Comparison of ENCODE assay signal across 16 cellular contexts in the genomic region with DNA sequence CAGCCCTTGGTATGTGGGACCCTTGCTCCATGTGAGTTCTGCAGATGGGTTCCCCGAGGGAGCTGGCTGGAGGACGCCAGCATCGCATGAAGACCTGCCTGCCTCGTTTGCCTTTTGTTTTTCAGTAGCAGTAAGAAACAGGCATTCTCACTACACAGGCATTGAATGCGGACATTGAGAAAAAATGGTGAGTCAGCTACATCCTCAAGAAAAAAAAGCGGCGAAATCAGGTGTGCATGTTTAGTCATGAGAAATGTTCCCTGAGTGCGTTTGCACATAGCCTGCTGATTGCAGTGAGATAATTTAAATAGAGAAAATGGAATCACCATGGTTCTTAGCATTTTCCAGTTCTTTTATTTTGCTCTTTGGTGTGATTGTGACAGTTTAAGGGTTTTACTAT. TPM values are rescaled to one million over a fixed set of nuclear protein-coding genes. Genes with fewer than 3 reads are reported as not detected.
DNase-seq lines count a peak whose midpoint lies in the region; ATAC-seq and TF ChIP-seq lines count a peak whose summit lies in the region.
"Had no signal": no experiment of that assay in that cellular context is flagged by ENCODE, and none has a peak within 500 bp of the region (broad histone marks: within the 10 kb centered on the region; RNA-seq: fewer than 3 reads in every experiment).

No MANE protein-coding gene starts in this region.

- H3K36me3 ChIP-seq in RWPE2 (ENCODE audit: low read depth) (no peaks in the 10 kb centered on the region), endodermal cell (ENCODE audit: control insufficient read depth, insufficient read depth, low read length) (no peaks in the 10 kb centered on the region), gastrocnemius medialis (no peaks in the 10 kb centered on the region)
- H3K36me3 ChIP-seq: BE2C had no signal

- no peak overlapping the region for H3K27ac Mint-ChIP-seq in endodermal cell
- no peak overlapping the region for H3K27ac Mint-ChIP-seq in activated T-helper 1 cell treated with anti-CD3 and anti-CD28 coated beads, Interleukin-12 subunit alpha, Interleukin-12 subunit beta, Interleukin-2, Interleukin-4 antibody, amounts not matched to agents 30 ng/mL and 10 ng/mL and 1 ng/mL, durations not matched to agents 14 hours and 24 hours and 36 hours
- H3K27ac Mint-ChIP-seq: stimulated activated effector memory CD8-positive, alpha-beta T cell treated with anti-CD3 and anti-CD28 coated beads, Interleukin-12 subunit alpha, Interleukin-12 subunit beta, amount 100 ng/mL, for 72 hours had no signal

- ATAC-seq in RWPE2 (ENCODE audit: low read depth) (peak; percentile 59), gastrocnemius medialis (no peak)
- ATAC-seq: stimulated activated effector memory CD8-positive, alpha-beta T cell treated with anti-CD3 and anti-CD28 coated beads, Interleukin-12 subunit alpha, Interleukin-12 subunit beta, amount 100 ng/mL, for 72 hours had no signal

- no peak for TF ChIP-seq CTCF in RWPE2 (IDR thresholded peaks at IDR 0.05; ENCODE audit: poor library complexity, severe bottlenecking)
- TF ChIP-seq CTCF in endodermal cell (conservative IDR thresholded peaks at IDR 0.05), result no peak
- TF ChIP-seq CTCF in gastrocnemius medialis (IDR thresholded peaks at IDR 0.05 in 4 of 5, conservative IDR thresholded peaks at IDR 0.05 in 1 of 5), result no peak
- no peak for TF ChIP-seq CTCF in GM13976 (IDR thresholded peaks at IDR 0.05; ENCODE audit: borderline replicate concordance, control extremely low read depth, extremely low read depth, insufficient read depth, missing control alignments)

- H3K27me3 ChIP-seq in RWPE2 (ENCODE audit: insufficient read depth, poor library complexity, severe bottlenecking), result no peaks in the 10 kb centered on the region
- H3K27me3 ChIP-seq in endodermal cell (ENCODE audit: control insufficient read depth, insufficient read depth, low read length, poor library complexity, severe bottlenecking), result no peaks in the 10 kb centered on the region
- peaks cover 0 to 3% (median 0%) of the 10 kb centered on the region in 3 donors for H3K27me3 ChIP-seq in gastrocnemius medialis
- H3K27me3 ChIP-seq: BE2C had no signal

- no peak for TF ChIP-seq POLR2A in gastrocnemius medialis (IDR thresholded peaks at IDR 0.05)

- no peak overlapping the region for H3K9ac ChIP-seq in endodermal cell (ENCODE audit: extremely low read depth, low read length, poor library complexity, severe bottlenecking)

- 65 to 90% methylated on average over 5 to 8 of the region's 8 CpGs for WGBS in endodermal cell (ENCODE audit: insufficient coverage in 1 of 2, insufficient read length in 1 of 2), 2 experiments

- H3K4me1 ChIP-seq in RWPE2 (ENCODE audit: insufficient read depth, poor library complexity, severe bottlenecking) (peaks cover 25% of the 10 kb centered on the region), endodermal cell (ENCODE audit: control insufficient read depth, insufficient read depth, low read length) (no peaks in the 10 kb centered on the region), gastrocnemius medialis (no peaks in the 10 kb centered on the region)
- H3K4me1 ChIP-seq: BE2C had no signal

- H3K9me3 ChIP-seq in RWPE2 (ENCODE audit: severe bottlenecking), result no peaks in the 10 kb centered on the region
- no peaks in the 10 kb centered on the region for H3K9me3 ChIP-seq in endodermal cell (ENCODE audit: control insufficient read depth, low read length)
- no peaks in the 10 kb centered on the region for H3K9me3 ChIP-seq in gastrocnemius medialis
- H3K9me3 ChIP-seq: BE2C had no signal

- H3K27me3 Mint-ChIP-seq in endodermal cell (ENCODE audit: insufficient read depth), result no peaks in the 10 kb centered on the region
- peaks cover 7% of the 10 kb centered on the region for H3K27me3 Mint-ChIP-seq in activated T-helper 1 cell treated with anti-CD3 and anti-CD28 coated beads, Interleukin-12 subunit alpha, Interleukin-12 subunit beta, Interleukin-2, Interleukin-4 antibody, amounts not matched to agents 30 ng/mL and 10 ng/mL and 1 ng/mL, durations not matched to agents 14 hours and 24 hours and 36 hours (ENCODE audit: insufficient read depth)

- H3K4me3 Mint-ChIP-seq in endodermal cell, result no peak overlapping the region
- H3K4me3 Mint-ChIP-seq in activated T-helper 1 cell treated with anti-CD3 and anti-CD28 coated beads, Interleukin-12 subunit alpha, Interleukin-12 subunit beta, Interleukin-2, Interleukin-4 antibody, amounts not matched to agents 30 ng/mL and 10 ng/mL and 1 ng/mL, durations not matched to agents 14 hours and 24 hours and 36 hours, result no peak overlapping the region
- H3K4me3 Mint-ChIP-seq: stimulated activated effector memory CD8-positive, alpha-beta T cell treated with anti-CD3 and anti-CD28 coated beads, Interleukin-12 subunit alpha, Interleukin-12 subunit beta, amount 100 ng/mL, for 72 hours had no signal

- peak overlapping the region; percentile 96 for H3K27ac ChIP-seq in RWPE2 (ENCODE audit: poor library complexity, severe bottlenecking)
- peak overlapping the region; percentile 85 for H3K27ac ChIP-seq in endodermal cell (ENCODE audit: low read depth, low read length)
- no peak overlapping the region for H3K27ac ChIP-seq in gastrocnemius medialis

- DNase-seq in HPDE6-E6E7 (ENCODE audit: extremely low spot score), result peak; percentile 53
- no peak for DNase-seq in RWPE2 (ENCODE audit: low spot score)
- no peak for DNase-seq in endodermal cell
- DNase-seq in pons (ENCODE audit: low spot score), result peak; percentile 14
- no peak for DNase-seq in gastrocnemius medialis
- DNase-seq in activated T-helper 1 cell treated with anti-CD3 and anti-CD28 coated beads, Interleukin-12 subunit alpha, Interleukin-12 subunit beta, Interleukin-2, Interleukin-4 antibody, amounts not matched to agents 30 ng/mL and 10 ng/mL and 1 ng/mL, durations not matched to agents 14 hours and 24 hours and 36 hours (ENCODE audit: low spot score), result no peak
- no peak for DNase-seq in GM13976 (ENCODE audit: low spot score)
- no peak for DNase-seq in NCI-H345 treated with DMSO at 0.1 percent for 48 hours (lab: John Stamatoyannopoulos, UW; ENCODE audit: unreplicated experiment)
- DNase-seq: activated CD4-positive, CD25-positive, alpha-beta regulatory T cell; activated CD8-positive, alpha-beta memory T cell treated with anti-CD3 and anti-CD28 coated beads, Interleukin-2, amount 50 U/mL, for 4 hours; BE2C; GDM1; islet precursor cell; NCI-H2081; stimulated activated CD4-positive, alpha-beta T cell treated with anti-CD3 and anti-CD28 coated beads, Interleukin-2, amount 100 ng/mL, for 48 hours had no signal

- peak overlapping the region; percentile 26 for H3K4me3 ChIP-seq in RWPE2 (ENCODE audit: severe bottlenecking)
- H3K4me3 ChIP-seq in endodermal cell (ENCODE audit: low read length), result no peak overlapping the region
- H3K4me3 ChIP-seq in gastrocnemius medialis, result no peak overlapping the region

- peaks cover 45% of the 10 kb centered on the region for H3K9me3 Mint-ChIP-seq in endodermal cell
- H3K9me3 Mint-ChIP-seq in activated T-helper 1 cell treated with anti-CD3 and anti-CD28 coated beads, Interleukin-12 subunit alpha, Interleukin-12 subunit beta, Interleukin-2, Interleukin-4 antibody, amounts not matched to agents 30 ng/mL and 10 ng/mL and 1 ng/mL, durations not matched to agents 14 hours and 24 hours and 36 hours, result no peaks in the 10 kb centered on the region
- H3K9me3 Mint-ChIP-seq: stimulated activated effector memory CD8-positive, alpha-beta T cell treated with anti-CD3 and anti-CD28 coated beads, Interleukin-12 subunit alpha, Interleukin-12 subunit beta, amount 100 ng/mL, for 72 hours had no signal

- H3K36me3 Mint-ChIP-seq in endodermal cell (ENCODE audit: low read depth), result peaks cover 7% of the 10 kb centered on the region
- no peaks in the 10 kb centered on the region for H3K36me3 Mint-ChIP-seq in activated T-helper 1 cell treated with anti-CD3 and anti-CD28 coated beads, Interleukin-12 subunit alpha, Interleukin-12 subunit beta, Interleukin-2, Interleukin-4 antibody, amounts not matched to agents 30 ng/mL and 10 ng/mL and 1 ng/mL, durations not matched to agents 14 hours and 24 hours and 36 hours (ENCODE audit: low read depth)
- H3K36me3 Mint-ChIP-seq: stimulated activated effector memory CD8-positive, alpha-beta T cell treated with anti-CD3 and anti-CD28 coated beads, Interleukin-12 subunit alpha, Interleukin-12 subunit beta, amount 100 ng/mL, for 72 hours had no signal

- peaks cover 3% of the 10 kb centered on the region for H3K4me1 Mint-ChIP-seq in endodermal cell
- H3K4me1 Mint-ChIP-seq in activated T-helper 1 cell treated with anti-CD3 and anti-CD28 coated beads, Interleukin-12 subunit alpha, Interleukin-12 subunit beta, Interleukin-2, Interleukin-4 antibody, amounts not matched to agents 30 ng/mL and 10 ng/mL and 1 ng/mL, durations not matched to agents 14 hours and 24 hours and 36 hours (ENCODE audit: low read depth), result no peaks in the 10 kb centered on the region
- H3K4me1 Mint-ChIP-seq: stimulated activated effector memory CD8-positive, alpha-beta T cell treated with anti-CD3 and anti-CD28 coated beads, Interleukin-12 subunit alpha, Interleukin-12 subunit beta, amount 100 ng/mL, for 72 hours had no signal

- intact Hi-C loops in gastrocnemius medialis (cut with DNase I; ENCODE audit: low total_unique reads), result no loop called here
- intact Hi-C loops in activated T-helper 1 cell treated with anti-CD3 and anti-CD28 coated beads, Interleukin-12 subunit alpha, Interleukin-12 subunit beta, Interleukin-2, Interleukin-4 antibody, amounts not matched to agents 30 ng/mL and 10 ng/mL and 1 ng/mL, durations not matched to agents 14 hours and 24 hours and 36 hours (cut with micrococcal nuclease), result no loop called here

- in situ Hi-C loops in gastrocnemius medialis (cut with MboI; ENCODE audit: low sequenced_read_pairs in 4 of 4), result loop anchor here in 1 of 4 donors (25.0 kb wide), 1 partner anchor 101 kb away; no protein-coding TSS in a partner anchor
- in situ Hi-C loops in GM13976 (cut with MboI; ENCODE audit: low sequenced_read_pairs, unreplicated experiment), result no loop called here

RNA-seq across cellular contexts. Expression of a gene that starts 54.1 kb away (rescaled TPM):
- total RNA-seq in endodermal cell (under 1 TPM in 1 of 2 donors, not detected in 1; 0.35 TPM), gastrocnemius medialis (not detected)
- polyA plus RNA-seq in endodermal cell (2013, experiment 1 of 2), result not detected
- not detected for polyA plus RNA-seq in endodermal cell (2013, experiment 2 of 2)
- total RNA-seq in activated T-helper 1 cell treated with anti-CD3 and anti-CD28 coated beads, Interleukin-12 subunit alpha, Interleukin-12 subunit beta, Interleukin-2, Interleukin-4 antibody, amounts not matched to agents 30 ng/mL and 10 ng/mL and 1 ng/mL, durations not matched to agents 14 hours and 24 hours and 36 hours, result not detected in 2 replicates

Comparison
In these comparisons a context has a peak if more than half of its experiments do, and no peak if none do; other contexts are left out.
1. DNase-seq: peak in HPDE6-E6E7 (single experiment) and pons (single experiment); none in RWPE2 (single experiment), endodermal cell (single experiment), gastrocnemius medialis (0 of 2), activated T-helper 1 cell treated with anti-CD3 and anti-CD28 coated beads, Interleukin-12 subunit alpha, Interleukin-12 subunit beta, Interleukin-2, Interleukin-4 antibody, amounts not matched to agents 30 ng/mL and 10 ng/mL and 1 ng/mL, durations not matched to agents 14 hours and 24 hours and 36 hours (single experiment), GM13976 (single experiment) and NCI-H345 treated with DMSO at 0.1 percent for 48 hours (single experiment).
2. H3K27ac ChIP-seq: peak in RWPE2 (single experiment) and endodermal cell (single experiment); none in gastrocnemius medialis (0 of 4).